8 cellular contexts compared by ENCODE assay signal in genomic region chr18:47036298-47036874, GRCh38. TPM values are rescaled to one million over a fixed set of nuclear protein-coding genes. Genes with fewer than 3 reads are reported as not detected.
DNase-seq lines count a peak whose midpoint lies in the region; ATAC-seq and TF ChIP-seq lines count a peak whose summit lies in the region.

No MANE protein-coding gene starts in this region.

- no peaks in the 10 kb centered on the region for H3K9me3 ChIP-seq in cardiac muscle cell (ENCODE audit: low read depth)
- H3K9me3 ChIP-seq in right cardiac atrium (ENCODE audit: control insufficient read depth, low read length): no peaks in the 10 kb centered on the region

- intact Hi-C loops in right cardiac atrium (cut with DNase I): no loop called here
- intact Hi-C loops in dorsolateral prefrontal cortex (cut with DNase I): no loop called here

- H3K4me1 ChIP-seq in cardiac muscle cell (ENCODE audit: low read depth): no peaks in the 10 kb centered on the region
- no peaks in the 10 kb centered on the region for H3K4me1 ChIP-seq in right cardiac atrium (ENCODE audit: control insufficient read depth, insufficient read depth, low read length)

- H3K36me3 ChIP-seq in cardiac muscle cell: no peaks in the 10 kb centered on the region

- no peak overlapping the region for H3K27ac ChIP-seq in cardiac muscle cell
- H3K27ac ChIP-seq in right cardiac atrium (ENCODE audit: low read length): no peak overlapping the region
- no peak overlapping the region for H3K27ac ChIP-seq in dorsolateral prefrontal cortex
- no peak overlapping the region for H3K27ac ChIP-seq in caudate nucleus (ENCODE audit: low read depth, low read length)

- ATAC-seq in right cardiac atrium (no peak), HG03571 (IDR thresholded peaks at IDR 0.05; ENCODE audit: unreplicated experiment) (no peak)

- TF ChIP-seq CTCF in cardiac muscle cell (IDR thresholded peaks at IDR 0.05; ENCODE audit: low read depth, low read length) (peak; percentile 39), dorsolateral prefrontal cortex (IDR thresholded peaks at IDR 0.05 in 54 of 56, conservative IDR thresholded peaks at IDR 0.05 in 2 of 56; ENCODE audit: low read depth in 1 of 56, partially characterized antibody in 56 of 56) (peak in 31 of 56 donors; percentile 7 to 47 (median 31))

- 74% methylated on average over 2 of the region's 2 CpGs for WGBS in right cardiac atrium

- DNase-seq in cardiac muscle cell (ENCODE audit: low read depth in 1 of 2, low spot score in 1 of 2) (peak; percentile 25 to 27), right cardiac atrium (no peak), NCI-H146 treated with DMSO at 0.1 percent for 48 hours (lab: John Stamatoyannopoulos, UW; ENCODE audit: unreplicated experiment) (peak; percentile 28), dorsolateral prefrontal cortex (peak in 1 of 10 donors; percentile 18), stromal cell of bone marrow (ENCODE audit: low read depth) (peak; percentile 45), caudate nucleus (lab: John Stamatoyannopoulos, UW) (no peak), T-helper 9 cell (no peak)

- H3K4me3 ChIP-seq in cardiac muscle cell: no peak overlapping the region
- no peak overlapping the region for H3K4me3 ChIP-seq in right cardiac atrium (ENCODE audit: low read length)
- no peak overlapping the region for H3K4me3 ChIP-seq in dorsolateral prefrontal cortex

- no peaks in the 10 kb centered on the region for H3K27me3 ChIP-seq in cardiac muscle cell
- no peaks in the 10 kb centered on the region for H3K27me3 ChIP-seq in right cardiac atrium (ENCODE audit: control insufficient read depth, insufficient read depth)
- H3K27me3 ChIP-seq in dorsolateral prefrontal cortex: no peaks in the 10 kb centered on the region

RNA-seq across cellular contexts. Expression of gene ELOA2, which starts 1.0 kb away (rescaled TPM):
- total RNA-seq in cardiac muscle cell (not detected in 2 replicates), right cardiac atrium (not detected), dorsolateral prefrontal cortex (under 1 TPM in 1 of 120 experiments, not detected in 119; 0.26 TPM)
- polyA plus RNA-seq in cardiac muscle cell (0.32 TPM in 1 of 2 replicates, not detected in the other), right cardiac atrium (not detected)

Comparison
In these comparisons a context has a peak if more than half of its experiments do, and no peak if none do; other contexts are left out.
1. DNase-seq: peak in cardiac muscle cell (2 of 2), NCI-H146 treated with DMSO at 0.1 percent for 48 hours (single experiment) and stromal cell of bone marrow (single experiment); none in right cardiac atrium (0 of 3), caudate nucleus (0 of 61) and T-helper 9 cell (single experiment).